6 cellular contexts compared by ENCODE assay signal in genomic region chr17:75854881-75855309, GRCh38. TPM values are rescaled to one million over a fixed set of nuclear protein-coding genes. Genes with fewer than 3 reads are reported as not detected.
DNase-seq lines count a peak whose midpoint lies in the region; ATAC-seq and TF ChIP-seq lines count a peak whose summit lies in the region.

No MANE protein-coding gene starts in this region.

- peaks cover 26% of the 10 kb centered on the region for H3K36me3 ChIP-seq in left ventricle myocardium inferior
- peaks cover 0 to 17% (median 7%) of the 10 kb centered on the region in 4 donors for H3K36me3 ChIP-seq in transverse colon

- no peak for TF ChIP-seq POLR2A in transverse colon (IDR thresholded peaks at IDR 0.05)

- H3K27ac ChIP-seq in left ventricle myocardium inferior (replicated peaks) (peak overlapping the region; percentile 99), transverse colon (peak overlapping the region; percentile 92 to 100 (median 96))

- H3K4me1 ChIP-seq in left ventricle myocardium inferior = peaks cover 76% of the 10 kb centered on the region
- H3K4me1 ChIP-seq in transverse colon = peaks cover 12 to 43% (median 22%) of the 10 kb centered on the region in 4 donors

- WGBS in transverse colon (ENCODE audit: low coverage in 1 of 2), 2 donors = 0% methylated on average over 10 to 19 of the region's 19 CpGs

- DNase-seq in activated CD8-positive, alpha-beta memory T cell treated with anti-CD3 and anti-CD28 coated beads, Interleukin-2, amount 50 U/mL, for 1 hour (ENCODE audit: extremely low read depth) = peak; percentile 31
- DNase-seq in activated CD8-positive, alpha-beta memory T cell treated with anti-CD3 and anti-CD28 coated beads, Interleukin-2, amount 50 U/mL, for 48 hours = no peak
- DNase-seq in left ventricle myocardium inferior = peak; percentile 58
- DNase-seq in transverse colon = no peak
- no peak for DNase-seq in AG08395 (ENCODE audit: low spot score)

- no peak for ATAC-seq in HG03196 (IDR thresholded peaks at IDR 0.05; ENCODE audit: unreplicated experiment)

- H3K9me3 ChIP-seq in left ventricle myocardium inferior (replicated peaks) = no peaks in the 10 kb centered on the region
- no peaks in the 10 kb centered on the region for H3K9me3 ChIP-seq in transverse colon

- H3K4me3 ChIP-seq in left ventricle myocardium inferior (peak overlapping the region; percentile 95), transverse colon (peak overlapping the region; percentile 69 to 99 (median 84))

- TF ChIP-seq CTCF in left ventricle myocardium inferior (IDR thresholded peaks at IDR 0.05; ENCODE audit: borderline replicate concordance) = no peak
- peak in 2 of 5 experiments; percentile 18 to 28 for TF ChIP-seq CTCF in transverse colon (IDR thresholded peaks at IDR 0.05)

- no peaks in the 10 kb centered on the region for H3K27me3 ChIP-seq in left ventricle myocardium inferior (ENCODE audit: low read depth)
- no peaks in the 10 kb centered on the region for H3K27me3 ChIP-seq in transverse colon

- no peak for TF ChIP-seq EP300 in transverse colon (IDR thresholded peaks at IDR 0.05; ENCODE audit: low read depth)

- in situ Hi-C loops in transverse colon (cut with MboI; ENCODE audit: low pct_ligation_motif_present in 1 of 4, low pct_unique_long_range_greater_than_20kb in 1 of 4, low sequenced_read_pairs in 3 of 4) = no loop called here

- intact Hi-C loops in left ventricle myocardium inferior (cut with micrococcal nuclease) = loop anchor here (5.0 kb wide), 1 partner anchor 73 kb away; the partner anchor contains the start of gene UNK
- intact Hi-C loops in transverse colon (cut with DNase I; ENCODE audit: low total_unique reads) = loop anchor here (10.0 kb wide), 1 partner anchor 70 kb away; the partner anchor contains the start of gene UNK

RNA-seq across cellular contexts. Expression of gene WBP2, which starts 0.2 kb away (rescaled TPM):
- total RNA-seq in left ventricle myocardium inferior (144 TPM), transverse colon (10 to 100 TPM; 27.7 to 75.1 (median 56.8) TPM)

RNA-seq across cellular contexts. Expression of gene UNC13D, which starts 10.7 kb away (rescaled TPM):
- total RNA-seq in left ventricle myocardium inferior (13.3 TPM), transverse colon (10 to 100 TPM in 3 of 4 donors, 1 to 10 TPM in 1; 3.0 to 48.3 (median 16.2) TPM)

RNA-seq across cellular contexts. Expression of gene TRIM47, which starts 23.5 kb away (rescaled TPM):
- total RNA-seq in left ventricle myocardium inferior (27.5 TPM), transverse colon (100 to 1,000 TPM in 1 of 4 donors, 10 to 100 TPM in 3; 38.6 to 118 (median 41.0) TPM)

RNA-seq across cellular contexts. Expression of gene TRIM65, which starts 41.9 kb away (rescaled TPM):
- total RNA-seq in left ventricle myocardium inferior (10.2 TPM), transverse colon (10 to 100 TPM; 16.8 to 21.7 (median 20.5) TPM)

RNA-seq across cellular contexts. Expression of gene MRPL38, which starts 49.8 kb away (rescaled TPM):
- total RNA-seq in left ventricle myocardium inferior = 104 TPM
- total RNA-seq in transverse colon = 100 to 1,000 TPM in 1 of 4 donors, 10 to 100 TPM in 3; 40.6 to 117 (median 48.5) TPM

Comparison
In these comparisons a context has a peak if more than half of its experiments do, and no peak if none do; other contexts are left out.
1. DNase-seq: peak in activated CD8-positive, alpha-beta memory T cell treated with anti-CD3 and anti-CD28 coated beads, Interleukin-2, amount 50 U/mL, for 1 hour (single experiment) and left ventricle myocardium inferior (single experiment); none in activated CD8-positive, alpha-beta memory T cell treated with anti-CD3 and anti-CD28 coated beads, Interleukin-2, amount 50 U/mL, for 48 hours (single experiment), transverse colon (single experiment) and AG08395 (single experiment).